29 cellular contexts compared by ENCODE assay signal in the genomic region with DNA sequence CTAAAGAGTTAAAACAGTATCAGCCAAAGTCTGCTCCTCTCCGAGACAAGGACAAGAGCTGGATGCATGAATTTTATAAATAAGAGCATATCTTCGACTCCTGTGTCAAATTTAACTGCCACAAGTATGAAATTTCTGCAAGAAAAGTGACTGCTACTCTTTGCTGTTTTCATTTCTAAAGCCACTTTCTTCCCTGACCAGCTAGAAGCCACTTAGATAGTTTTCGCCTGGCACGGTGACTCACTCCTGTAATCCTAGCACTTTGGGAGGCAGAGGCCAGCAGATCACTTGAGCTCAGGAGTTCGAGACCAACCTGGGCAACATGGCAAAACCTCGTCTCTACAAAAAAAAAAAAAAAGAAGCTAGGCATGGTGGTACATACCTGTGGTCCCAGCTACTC.
"Had no signal": no experiment of that assay in that cellular context is flagged by ENCODE, and none has a peak within 500 bp of the region (broad histone marks: within the 10 kb centered on the region; RNA-seq: fewer than 3 reads in every experiment).

No MANE protein-coding gene starts in this region.

- H3K36me3 ChIP-seq: esophagus squamous epithelium, sigmoid colon, suprapubic skin, tibial artery, upper lobe of right lung had no signal

- H3K27ac ChIP-seq: body of pancreas, epithelial cell of prostate, esophagus squamous epithelium, parathyroid adenoma, psoas muscle, sigmoid colon, suprapubic skin, tibial artery, upper lobe of right lung had no signal

- ATAC-seq: activated CD8-positive, alpha-beta T cell treated with anti-CD3 and anti-CD28 coated beads for 36 hours; activated T-cell treated with anti-CD3 and anti-CD28 coated beads, Interleukin-2, amount 50 U/mL, for 4 hours; body of pancreas; left colon; psoas muscle; upper lobe of right lung; WTC11 had no signal

- H3K4me1 ChIP-seq: body of pancreas, esophagus squamous epithelium, parathyroid adenoma, psoas muscle, suprapubic skin, tibial artery, upper lobe of right lung had no signal

- FAIRE-seq: colon had no signal

- H3K4me3 ChIP-seq: body of pancreas, esophagus squamous epithelium, psoas muscle, sigmoid colon, smooth muscle cell, suprapubic skin, tibial artery, upper lobe of right lung had no signal

- H3K27me3 ChIP-seq: body of pancreas, esophagus squamous epithelium, sigmoid colon, suprapubic skin, tibial artery, upper lobe of right lung had no signal

- H3K9me3 ChIP-seq: body of pancreas, esophagus squamous epithelium, psoas muscle, sigmoid colon, suprapubic skin, tibial artery, upper lobe of right lung had no signal

- DNase-seq: activated CD4-positive, alpha-beta T cell treated with anti-CD3 and anti-CD28 coated beads for 1 hour; activated CD4-positive, alpha-beta T cell treated with anti-CD3 and anti-CD28 coated beads, Interleukin-2, amount 50 U/mL, for 1 hour; activated CD8-positive, alpha-beta T cell treated with anti-CD3 and anti-CD28 coated beads for 36 hours; activated T-cell treated with anti-CD3 and anti-CD28 coated beads, Interleukin-2, amount 50 U/mL, for 4 hours; aorta; body of pancreas; effector CD8-positive, alpha-beta T cell; esophagus squamous epithelium; head of caudate nucleus; hippocampal formation; kidney; left colon; mammary epithelial cell; naive B cell; nephron progenitor cell; occipital lobe; psoas muscle; sigmoid colon; stimulated activated CD4-positive, alpha-beta T cell treated with anti-CD3 and anti-CD28 coated beads, Interleukin-1b, Interleukin-23, amount 100 ng/mL, for 48 hours; stimulated activated naive CD4-positive, alpha-beta T cell; T-helper 2 cell; tibial artery; upper lobe of right lung had no signal
